19 cellular contexts compared by ENCODE assay signal in genomic region chr20:16187956-16188616, GRCh38.
"Had no signal": no experiment of that assay in that cellular context is flagged by ENCODE, and none has a peak within 500 bp of the region (broad histone marks: within the 10 kb centered on the region; RNA-seq: fewer than 3 reads in every experiment).

No MANE protein-coding gene starts in this region.

- H3K4me3 ChIP-seq: adrenal gland, colonic mucosa, dorsolateral prefrontal cortex, esophagus muscularis mucosa, gastroesophageal sphincter, heart left ventricle, prostate gland, transverse colon had no signal

- H3K4me3 Mint-ChIP-seq: activated CD4-positive, alpha-beta T cell treated with anti-CD3 and anti-CD28 coated beads, Interleukin-2, amount 10 ng/mL, durations not matched to agents 7 days and 5 days; activated CD8-positive, alpha-beta T cell treated with anti-CD3 and anti-CD28 coated beads, Interleukin-2, amount 10 ng/mL, durations not matched to agents 7 days and 5 days; effector memory CD8-positive, alpha-beta T cell; memory B cell; naive thymus-derived CD8-positive, alpha-beta T cell had no signal

- H3K27ac ChIP-seq: adrenal gland, colonic mucosa, dorsolateral prefrontal cortex, esophagus muscularis mucosa, gastroesophageal sphincter, heart left ventricle, prostate gland, transverse colon had no signal

- H3K4me1 Mint-ChIP-seq: activated CD4-positive, alpha-beta T cell treated with anti-CD3 and anti-CD28 coated beads, Interleukin-2, amount 10 ng/mL, durations not matched to agents 7 days and 5 days; memory B cell had no signal

- H3K36me3 ChIP-seq: adrenal gland, colonic mucosa, esophagus muscularis mucosa, gastroesophageal sphincter, heart left ventricle, prostate gland, transverse colon had no signal

- H3K27ac Mint-ChIP-seq: activated CD4-positive, alpha-beta T cell treated with anti-CD3 and anti-CD28 coated beads, Interleukin-2, amount 10 ng/mL, durations not matched to agents 7 days and 5 days; activated CD8-positive, alpha-beta T cell treated with anti-CD3 and anti-CD28 coated beads, Interleukin-2, amount 10 ng/mL, durations not matched to agents 7 days and 5 days; activated naive CD4-positive, alpha-beta T cell treated with anti-CD3 and anti-CD28 coated beads, Interleukin-2, amount 50 U/mL, for 72 hours; effector memory CD8-positive, alpha-beta T cell; memory B cell; naive thymus-derived CD8-positive, alpha-beta T cell had no signal

- H3K9me3 ChIP-seq: adrenal gland, colonic mucosa, esophagus muscularis mucosa, gastroesophageal sphincter, heart left ventricle, prostate gland, transverse colon had no signal

- H3K36me3 Mint-ChIP-seq: activated naive CD4-positive, alpha-beta T cell treated with anti-CD3 and anti-CD28 coated beads, Interleukin-2, amount 50 U/mL, for 72 hours; memory B cell; naive thymus-derived CD8-positive, alpha-beta T cell had no signal

- H3K4me1 ChIP-seq: adrenal gland, colonic mucosa, esophagus muscularis mucosa, gastroesophageal sphincter, heart left ventricle, prostate gland, transverse colon had no signal

- H3K27me3 ChIP-seq: adrenal gland, colonic mucosa, transverse colon had no signal

- H3K27me3 Mint-ChIP-seq: activated CD4-positive, alpha-beta T cell treated with anti-CD3 and anti-CD28 coated beads, Interleukin-2, amount 10 ng/mL, durations not matched to agents 7 days and 5 days; effector memory CD8-positive, alpha-beta T cell had no signal

- ATAC-seq: activated CD8-positive, alpha-beta T cell treated with anti-CD3 and anti-CD28 coated beads, Interleukin-2, amount 10 ng/mL, durations not matched to agents 7 days and 5 days; activated naive CD4-positive, alpha-beta T cell treated with anti-CD3 and anti-CD28 coated beads, Interleukin-2, amount 50 U/mL, for 72 hours; effector memory CD8-positive, alpha-beta T cell; left colon; naive thymus-derived CD8-positive, alpha-beta T cell; SK-N-SH treated with all-trans-retinoic acid at 6 μM for 48 hours had no signal

- H3K9me3 Mint-ChIP-seq: memory B cell had no signal

- DNase-seq: activated CD4-positive, alpha-beta T cell treated with anti-CD3 and anti-CD28 coated beads, Interleukin-2, amount 10 ng/mL, durations not matched to agents 7 days and 5 days; activated CD4-positive, CD25-positive, alpha-beta regulatory T cell treated with anti-CD3 and anti-CD28 coated beads, Interleukin-2, amount 50 U/mL, for 72 hours; activated CD8-positive, alpha-beta T cell treated with anti-CD3 and anti-CD28 coated beads, Interleukin-2, amount 10 ng/mL, durations not matched to agents 7 days and 5 days; adrenal gland; colonic mucosa; dorsolateral prefrontal cortex; effector memory CD8-positive, alpha-beta T cell; heart left ventricle; left colon; naive thymus-derived CD8-positive, alpha-beta T cell; stimulated activated CD4-positive, alpha-beta T cell treated with anti-CD3 and anti-CD28 coated beads, Interleukin-12 subunit alpha, Interleukin-12 subunit beta, amount 100 ng/mL, for 4 hours; stimulated activated CD4-positive, alpha-beta T cell treated with anti-CD3 and anti-CD28 coated beads, Interleukin-4, amount 100 ng/mL, for 4 hours; transverse colon had no signal
